ENCODE assay signal across 8 cellular contexts in genomic region chr1:42966688-42967609, GRCh38. TPM values are rescaled to one million over a fixed set of nuclear protein-coding genes. Genes with fewer than 3 reads are reported as not detected.
DNase-seq lines count a peak whose midpoint lies in the region; ATAC-seq, FAIRE-seq and TF ChIP-seq lines count a peak whose summit lies in the region.

No MANE protein-coding gene starts in this region.

- no peak for TF ChIP-seq EP300 in HepG2 (IDR thresholded peaks at IDR 0.05; ENCODE audit: low read depth in 2 of 2, low read length in 2 of 2)
- no peak for TF ChIP-seq EP300 in HepG2 (CRISPR knock-in tag; IDR thresholded peaks at IDR 0.05; ENCODE audit: borderline replicate concordance)

- intact Hi-C loops in HepG2 (cut with micrococcal nuclease; ENCODE audit: unreplicated experiment): no loop called here

- no peak overlapping the region for H2AFZ ChIP-seq in GM23248
- no peak overlapping the region for H2AFZ ChIP-seq in HepG2 (ENCODE audit: low read length)

- 35 to 43% methylated on average over 10 of the region's 10 CpGs for WGBS in GM23248 (ENCODE audit: low coverage in 1 of 2, low lambda C conversion rate in 2 of 2, missing lambda C conversion rate in 2 of 2), 2 experiments
- WGBS in HepG2 (ENCODE audit: low lambda C conversion rate): 60% methylated on average over 10 of the region's 10 CpGs

- H4K20me1 ChIP-seq in GM23248 (ENCODE audit: insufficient read depth): no peaks in the 10 kb centered on the region
- no peaks in the 10 kb centered on the region for H4K20me1 ChIP-seq in HepG2 (ENCODE audit: insufficient read depth, low read length)

- POLR2A ChIA-PET in HepG2 (lab: Yijun Ruan, JAX): interaction anchor here (1.0 to 1.1 kb wide), 2 partner anchors 11 to 13 kb away, joined by 3 to 6 read pairs; no protein-coding TSS in a partner anchor

- ATAC-seq in HepG2 (no peak), HG03139 (IDR thresholded peaks at IDR 0.05; ENCODE audit: unreplicated experiment) (no peak), GM18858 (IDR thresholded peaks at IDR 0.05; ENCODE audit: unreplicated experiment) (no peak)

- H3K4me2 ChIP-seq in GM23248 (ENCODE audit: unreplicated experiment): peak overlapping the region; percentile 2
- H3K4me2 ChIP-seq in HepG2 (ENCODE audit: low read depth, low read length): no peak overlapping the region

- no TSS peak for BruUV-seq in HepG2 (replicated peaks; lab: Mats Ljungman, UMichigan)

- H3K27ac ChIP-seq in GM23248 (peak overlapping the region; percentile 65), HepG2 (ENCODE audit: extremely low read length, insufficient read depth, low read length) (no peak overlapping the region)

- H3K9ac ChIP-seq in GM23248 (peak overlapping the region; percentile 40), HepG2 (ENCODE audit: insufficient read depth, low read depth, low read length) (no peak overlapping the region)

- H3K36me3 ChIP-seq in GM23248 (ENCODE audit: low read depth): no peaks in the 10 kb centered on the region
- H3K36me3 ChIP-seq in HepG2 (replicated peaks in 1 of 2; ENCODE audit: control insufficient read depth in 1 of 2, insufficient read depth in 2 of 2, low read length in 2 of 2): no peaks in the 10 kb centered on the region

- no peak for TF ChIP-seq RAD21 in HepG2 (CRISPR knock-in tag; IDR thresholded peaks at IDR 0.05)

- TF ChIP-seq CTCF in astrocyte of the spinal cord (IDR thresholded peaks at IDR 0.05; ENCODE audit: low read depth, low read length): no peak
- no peak for TF ChIP-seq CTCF in HepG2 (CRISPR knock-in tag; IDR thresholded peaks at IDR 0.05)

- no peaks in the 10 kb centered on the region for H3K9me3 ChIP-seq in GM23248 (ENCODE audit: low read depth)
- H3K9me3 ChIP-seq in HepG2 (ENCODE audit: low read length): no peaks in the 10 kb centered on the region

- no peaks in the 10 kb centered on the region for H3K27me3 ChIP-seq in GM23248 (replicated peaks; ENCODE audit: insufficient read depth)
- no peaks in the 10 kb centered on the region for H3K27me3 ChIP-seq in HepG2 (ENCODE audit: control insufficient read depth in 1 of 2, insufficient read depth in 2 of 2, low read length in 2 of 2)

- H3K4me1 ChIP-seq in GM23248 (ENCODE audit: insufficient read depth) (peaks cover 22% of the 10 kb centered on the region), HepG2 (ENCODE audit: insufficient read depth, low read length) (peaks cover 34% of the 10 kb centered on the region)

- FAIRE-seq in HepG2 (lab: Jason Lieb, UNC): no peak

- DNase-seq in GM23248: peak; percentile 94
- peak; percentile 75 for DNase-seq in NCI-H2081 treated with DMSO at 0.1 percent for 48 hours (lab: John Stamatoyannopoulos, UW)
- DNase-seq in astrocyte of the spinal cord (ENCODE audit: low read depth, low spot score): peak; percentile 96
- peak; percentile 56 for DNase-seq in HepG2 (ENCODE audit: low spot score)
- no peak for DNase-seq in GF-D8 (lab: John Stamatoyannopoulos, UW)
- DNase-seq in AML-193 (lab: John Stamatoyannopoulos, UW): no peak

- TF ChIP-seq POLR2A in HepG2 (IDR thresholded peaks at IDR 0.05; ENCODE audit: insufficient read depth in 1 of 2, low read depth in 2 of 2, low read length in 2 of 2): no peak

- CTCF ChIA-PET in HepG2 (lab: Yijun Ruan, JAX; ENCODE audit: low intra/inter-chr PET ratio, low total read pairs): no interaction called here

- no peak overlapping the region for H3K4me3 ChIP-seq in GM23248
- H3K4me3 ChIP-seq in astrocyte of the spinal cord (ENCODE audit: low read depth, low read length): no peak overlapping the region
- no peak overlapping the region for H3K4me3 ChIP-seq in HepG2 (replicated peaks in 1 of 3; ENCODE audit: insufficient read depth in 1 of 3, low read depth in 2 of 3, low read length in 3 of 3)

- in situ Hi-C loops in GM23248 (cut with MboI) (no loop called here), astrocyte of the spinal cord (cut with HindIII; ENCODE audit: low sequenced_read_pairs) (no loop called here), HepG2 (cut with HindIII; ENCODE audit: extremely low pct_ligation_motif_present, low pct_unique_long_range_greater_than_20kb) (no loop called here)

- no peaks in the 10 kb centered on the region for H3K9me2 ChIP-seq in GM23248 (ENCODE audit: insufficient read depth)

- H3K79me2 ChIP-seq in GM23248 (ENCODE audit: insufficient read depth) (no peaks in the 10 kb centered on the region), HepG2 (ENCODE audit: insufficient read depth, low read length) (peaks cover 3% of the 10 kb centered on the region)

- peaks cover 25% of the 10 kb centered on the region for H3F3A ChIP-seq in GM23248 (ENCODE audit: insufficient read depth)

TF ChIP-seq in HepG2, 621 proteins besides CTCF, POLR2A, EP300 and RAD21 (continues in another document):
- TF ChIP-seq HNRNPL (IDR thresholded peaks at IDR 0.05; ENCODE audit: low read depth, low read length): peak; percentile 67; the same call in 1 of the 2 replicates
- TF ChIP-seq CCDC6 (CRISPR knock-in tag; IDR thresholded peaks at IDR 0.05): no peak
- no peak for TF ChIP-seq SMYD3 (CRISPR knock-in tag; IDR thresholded peaks at IDR 0.05)
- no peak for TF ChIP-seq ZNF224 (CRISPR knock-in tag; IDR thresholded peaks at IDR 0.05)
- no peak for TF ChIP-seq ZFP37 (CRISPR knock-in tag; IDR thresholded peaks at IDR 0.05; ENCODE audit: borderline replicate concordance)
- no peak for TF ChIP-seq BRCA1 (CRISPR knock-in tag; IDR thresholded peaks at IDR 0.05)
- TF ChIP-seq ZNF234 (CRISPR knock-in tag; conservative IDR thresholded peaks at IDR 0.05): no peak
- no peak for TF ChIP-seq MBNL3 (CRISPR knock-in tag; conservative IDR thresholded peaks at IDR 0.05)
- TF ChIP-seq ZGPAT (CRISPR knock-in tag; IDR thresholded peaks at IDR 0.05): no peak
- TF ChIP-seq NR2F1 (CRISPR knock-in tag; IDR thresholded peaks at IDR 0.05): no peak
- peak; percentile 10 to 60; a peak in 3 of 4 replicates for TF ChIP-seq MAFK (conservative IDR thresholded peaks at IDR 0.05 in 1 of 2, IDR thresholded peaks at IDR 0.05 in 1 of 2; ENCODE audit: low read length in 2 of 2)
- TF ChIP-seq ZZZ3 (CRISPR knock-in tag; IDR thresholded peaks at IDR 0.05; ENCODE audit: borderline replicate concordance): no peak
- no peak for TF ChIP-seq ZNF652 (CRISPR knock-in tag; IDR thresholded peaks at IDR 0.05; ENCODE audit: borderline replicate concordance, low read depth)
- no peak for TF ChIP-seq PATZ1 (CRISPR knock-in tag; IDR thresholded peaks at IDR 0.05)
- TF ChIP-seq SALL1 (CRISPR knock-in tag; IDR thresholded peaks at IDR 0.05): peak; percentile 20; the same call in 1 of the 2 replicates
- TF ChIP-seq MZF1 (CRISPR knock-in tag; IDR thresholded peaks at IDR 0.05; ENCODE audit: borderline replicate concordance): no peak

RNA-seq across cellular contexts. Expression of gene SLC2A1, which starts 8.3 kb away (rescaled TPM):
- total RNA-seq in GM23248 (2014; rRNA removed; shearing (Covaris generic)): 315 and 361 TPM in 2 replicates
- polyA plus RNA-seq in GM23248 (2016; fragmentation: Nextera tagmentation; extraction: Ambion mirVana) (142 and 143 TPM in 2 replicates), HepG2 (2011; rRNA removed) (315 and 423 TPM in 2 replicates)
- 54.3 and 125 TPM in 2 replicates for total RNA-seq in HepG2 (2016; rRNA removed; fragmentation: Illumina TruSeq; extraction: Trizol)
- 17.1 and 18.0 TPM in 2 replicates for total RNA-seq in HepG2 (2016; cell fraction: cytosol; rRNA removed; fragmentation: Illumina TruSeq; extraction: Trizol; ENCODE audit: low read depth)
- total RNA-seq in HepG2 (2016; cell fraction: insoluble cytoplasmic fraction; rRNA removed; fragmentation: Illumina TruSeq; extraction: Trizol): 44.3 and 121 TPM in 2 replicates
- 38.1 and 44.0 TPM in 2 replicates for total RNA-seq in HepG2 (2016; cell fraction: membrane; rRNA removed; fragmentation: Illumina TruSeq; extraction: Trizol)
- 146 and 160 TPM in 2 replicates for total RNA-seq in HepG2 (2016; cell fraction: nucleus; rRNA removed; fragmentation: Illumina TruSeq; extraction: Trizol)
- polyA plus RNA-seq in HepG2 (2011; cell fraction: cytosol; rRNA removed): 201 and 410 TPM in 2 replicates
- polyA plus RNA-seq in HepG2 (2011; cell fraction: nucleus; rRNA removed): 305 and 663 TPM in 2 replicates
- polyA plus RNA-seq in HepG2 (2012): 253 and 372 TPM in 2 replicates
- polyA plus RNA-seq in HepG2 (2016; cell fraction: cytosol; fragmentation: Illumina TruSeq; extraction: Trizol; ENCODE audit: low read depth): 10.8 and 11.3 TPM in 2 replicates
- polyA plus RNA-seq in HepG2 (2016; cell fraction: insoluble cytoplasmic fraction; fragmentation: Illumina TruSeq; extraction: Trizol; ENCODE audit: low read depth): 47.5 and 58.0 TPM in 2 replicates
- polyA plus RNA-seq in HepG2 (2016; cell fraction: membrane; fragmentation: Illumina TruSeq; extraction: Trizol; ENCODE audit: low read depth): 20.7 and 24.0 TPM in 2 replicates
- 232 and 245 TPM in 2 replicates for polyA plus RNA-seq in HepG2 (2016; cell fraction: nucleus; fragmentation: Illumina TruSeq; extraction: Trizol; ENCODE audit: insufficient read depth, low read depth)
- 61.9 and 1,182 TPM in 2 replicates for polyA minus RNA-seq in HepG2 (2011; rRNA and poly(A)+ RNA removed; ENCODE audit: low replicate concordance)
- polyA minus RNA-seq in HepG2 (2011; cell fraction: cytosol; rRNA and poly(A)+ RNA removed): 204 and 374 TPM in 2 replicates
- polyA minus RNA-seq in HepG2 (2011; cell fraction: nucleus; rRNA and poly(A)+ RNA removed): 146 and 207 TPM in 2 replicates

Comparison
In these comparisons a context has a peak if more than half of its experiments do, and no peak if none do; other contexts are left out.
1. DNase-seq: peak in GM23248 (single experiment), NCI-H2081 treated with DMSO at 0.1 percent for 48 hours (single experiment), astrocyte of the spinal cord (single experiment) and HepG2 (single experiment); none in GF-D8 (single experiment) and AML-193 (0 of 2).